Comparison of ENCODE assay signal across 8 cellular contexts in genomic region chr18:76922107-76922506, GRCh38.
DNase-seq lines count a peak whose midpoint lies in the region; ATAC-seq and TF ChIP-seq lines count a peak whose summit lies in the region.

No MANE protein-coding gene starts in this region.

- H3K4me3 Mint-ChIP-seq in activated naive CD4-positive, alpha-beta T cell treated with anti-CD3 and anti-CD28 coated beads for 36 hours: no peak overlapping the region

- no peaks in the 10 kb centered on the region for H3K27me3 Mint-ChIP-seq in activated naive CD4-positive, alpha-beta T cell treated with anti-CD3 and anti-CD28 coated beads for 36 hours (ENCODE audit: low read depth)

- H3K4me1 Mint-ChIP-seq in activated naive CD4-positive, alpha-beta T cell treated with anti-CD3 and anti-CD28 coated beads for 36 hours (ENCODE audit: low read depth): peaks cover 11% of the 10 kb centered on the region

- no peaks in the 10 kb centered on the region for H3K27me3 ChIP-seq in heart right ventricle

- no peaks in the 10 kb centered on the region for H3K9me3 Mint-ChIP-seq in activated naive CD4-positive, alpha-beta T cell treated with anti-CD3 and anti-CD28 coated beads for 36 hours

- H3K27ac Mint-ChIP-seq in activated naive CD4-positive, alpha-beta T cell treated with anti-CD3 and anti-CD28 coated beads for 36 hours: no peak overlapping the region

- H3K36me3 Mint-ChIP-seq in activated naive CD4-positive, alpha-beta T cell treated with anti-CD3 and anti-CD28 coated beads for 36 hours (ENCODE audit: low read depth): peaks cover 42% of the 10 kb centered on the region

- no peaks in the 10 kb centered on the region for H3K9me3 ChIP-seq in heart right ventricle

- peak; percentile 88 for DNase-seq in DMS53 (lab: John Stamatoyannopoulos, UW)
- peak; percentile 63 for DNase-seq in OCI-M1 (lab: John Stamatoyannopoulos, UW)
- DNase-seq in activated naive CD4-positive, alpha-beta T cell treated with anti-CD3 and anti-CD28 coated beads for 36 hours: peak; percentile 64
- peak; percentile 27 to 31 for DNase-seq in heart right ventricle
- DNase-seq in sciatic nerve (ENCODE audit: low spot score): peak; percentile 71
- DNase-seq in NCI-H1048 (lab: John Stamatoyannopoulos, UW): no peak

- peak in 8 of 9 donors; percentile 20 to 66 (median 56) for TF ChIP-seq CTCF in heart right ventricle (IDR thresholded peaks at IDR 0.05)

- H3K36me3 ChIP-seq in heart right ventricle: peaks cover 0 to 92% (median 37%) of the 10 kb centered on the region in 9 donors

- 42 to 53% methylated on average over 10 of the region's 10 CpGs for WGBS in heart right ventricle, 2 donors

- ATAC-seq in GM19468 (IDR thresholded peaks at IDR 0.05; ENCODE audit: extremely low read depth, unreplicated experiment): peak; percentile 97
- peak; percentile 96 for ATAC-seq in HG03558 (IDR thresholded peaks at IDR 0.05; ENCODE audit: extremely low read depth, unreplicated experiment)
- peak; percentile 80 to 93 (median 86) for ATAC-seq in heart right ventricle
- ATAC-seq in sciatic nerve: peak; percentile 93

- H3K27ac ChIP-seq in heart right ventricle: no peak overlapping the region

- CTCF ChIA-PET in activated naive CD4-positive, alpha-beta T cell treated with anti-CD3 and anti-CD28 coated beads for 36 hours (lab: Charles Lee): interaction anchor here (0.6 to 2.2 kb wide), 13 partner anchors 9 to 729 kb away, joined by 3 to 8 read pairs (median 4); no protein-coding TSS in a partner anchor

- H3K4me1 ChIP-seq in heart right ventricle: no peaks in the 10 kb centered on the region

- intact Hi-C loops in activated naive CD4-positive, alpha-beta T cell treated with anti-CD3 and anti-CD28 coated beads for 36 hours (cut with micrococcal nuclease): loop anchor here (1.0 to 2.0 kb wide), 4 partner anchors 61 to 725 kb away; no protein-coding TSS in a partner anchor
- intact Hi-C loops in heart right ventricle (cut with DNase I) (no loop called here), sciatic nerve (cut with DNase I) (loop anchor here (5.0 kb wide), 1 partner anchor 140 kb away; no protein-coding TSS in a partner anchor)

- no peak overlapping the region for H3K4me3 ChIP-seq in heart right ventricle

Comparison
In these comparisons a context has a peak if more than half of its experiments do, and no peak if none do; other contexts are left out.
1. intact Hi-C loops: an anchor here in activated naive CD4-positive, alpha-beta T cell treated with anti-CD3 and anti-CD28 coated beads for 36 hours (1.0 to 2.0 kb wide) and sciatic nerve (5.0 kb wide); none called in heart right ventricle.